ENCODE assay signal across 15 cellular contexts in the genomic region with DNA sequence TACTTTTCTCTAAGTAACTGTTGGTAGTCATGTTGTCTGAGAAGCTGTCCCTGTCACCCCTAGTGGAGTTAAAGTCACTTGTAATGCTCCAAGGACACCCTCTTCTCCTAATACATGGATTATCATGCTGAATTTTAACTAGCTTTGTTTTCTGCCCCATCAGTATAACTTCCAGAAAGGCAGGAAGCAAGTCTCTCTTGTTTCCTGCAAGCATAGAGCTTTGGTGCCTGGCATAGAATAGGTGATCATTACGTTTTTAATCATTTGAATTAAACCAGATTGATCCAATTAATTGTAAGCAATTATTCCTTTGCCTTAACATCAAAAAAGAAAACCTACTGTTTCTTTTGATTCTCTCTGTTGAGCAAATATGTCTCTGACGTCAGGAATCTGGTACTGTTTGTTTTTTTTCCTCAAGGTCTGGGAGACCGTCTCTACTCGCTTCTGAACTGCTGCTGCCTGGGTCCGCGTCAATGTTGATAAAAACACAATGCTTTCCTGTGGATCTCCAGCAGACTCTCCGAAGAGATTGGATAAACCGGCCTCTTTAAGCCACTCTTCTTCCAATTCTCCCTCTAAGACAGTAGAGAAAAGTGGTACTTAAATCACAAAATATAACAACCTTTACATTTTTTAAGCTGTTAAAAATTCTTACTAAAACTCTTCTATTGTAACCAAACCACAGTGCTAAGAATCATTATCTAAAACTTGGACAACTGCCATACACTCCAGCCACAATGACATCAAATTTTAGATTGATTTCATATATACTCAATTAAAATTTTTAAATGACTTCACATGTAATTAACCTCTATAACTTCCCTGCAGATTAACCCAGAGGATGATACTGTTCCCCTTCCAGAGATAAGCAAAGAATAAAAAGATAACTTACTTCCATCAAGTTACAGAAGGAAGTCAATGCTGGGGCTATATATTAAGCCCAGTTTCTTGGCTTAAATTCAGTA.
DNase-seq lines count a peak whose midpoint lies in the region; ATAC-seq, FAIRE-seq and TF ChIP-seq lines count a peak whose summit lies in the region.
"Had no signal": no experiment of that assay in that cellular context is flagged by ENCODE, and none has a peak within 500 bp of the region (broad histone marks: within the 10 kb centered on the region; RNA-seq: fewer than 3 reads in every experiment).

No MANE protein-coding gene starts in this region.

- H3K4me3 ChIP-seq in fibroblast of villous mesenchyme (ENCODE audit: low read depth, low read length): no peak overlapping the region
- H3K4me3 ChIP-seq in pancreas: no peak overlapping the region
- H3K4me3 ChIP-seq in CD8-positive, alpha-beta memory T cell (ENCODE audit: low read length): no peak overlapping the region
- H3K4me3 ChIP-seq: neural progenitor cell, uterus had no signal

- H3K9me3 Mint-ChIP-seq in H9: no peaks in the 10 kb centered on the region
- H3K9me3 Mint-ChIP-seq in CD8-positive, alpha-beta memory T cell: no peaks in the 10 kb centered on the region
- no peaks in the 10 kb centered on the region for H3K9me3 Mint-ChIP-seq in activated naive CD4-positive, alpha-beta T cell treated with anti-CD3 and anti-CD28 coated beads, Interleukin-2, amount 10 ng/mL, durations not matched to agents 7 days and 5 days
- H3K9me3 Mint-ChIP-seq: activated B cell treated with CpG ODN at 0.5 μM for 24 hours, neural progenitor cell had no signal

- H3K56ac ChIP-seq in H9 (ENCODE audit: insufficient read length, low read depth, low read length): no peak overlapping the region

- no peak overlapping the region for H3K4me3 Mint-ChIP-seq in H9
- no peak overlapping the region for H3K4me3 Mint-ChIP-seq in CD8-positive, alpha-beta memory T cell
- no peak overlapping the region for H3K4me3 Mint-ChIP-seq in activated naive CD4-positive, alpha-beta T cell treated with anti-CD3 and anti-CD28 coated beads, Interleukin-2, amount 10 ng/mL, durations not matched to agents 7 days and 5 days
- H3K4me3 Mint-ChIP-seq: activated B cell treated with CpG ODN at 0.5 μM for 24 hours, CD14-positive monocyte, neural progenitor cell had no signal

- no CpG with 5 or more reads among the region's 8 CpGs for WGBS in H9 (ENCODE audit: extremely low coverage, insufficient read length, low lambda C conversion rate)
- 5 to 10% methylated on average over 8 of the region's 8 CpGs for WGBS in pancreas, 2 donors

- H3K4me1 ChIP-seq in H9 (ENCODE audit: insufficient read depth, low read length) (no peaks in the 10 kb centered on the region; the same call in 1 of the 2 replicates), pancreas (peaks cover 21 to 45% (median 40%) of the 10 kb centered on the region in 3 donors)
- no peaks in the 10 kb centered on the region for H3K4me1 ChIP-seq in CD8-positive, alpha-beta memory T cell (ENCODE audit: insufficient read depth, low read length)
- H3K4me1 ChIP-seq: neural progenitor cell, uterus had no signal

- H3K4me2 ChIP-seq in H9 (ENCODE audit: insufficient read depth, insufficient read length, low read length): no peak overlapping the region
- H3K4me2 ChIP-seq: neural progenitor cell had no signal

- peaks cover 0 to 4% (median 0%) of the 10 kb centered on the region in 3 experiments; a peak in 2 of 7 replicates for H3K36me3 Mint-ChIP-seq in H9 (ENCODE audit: insufficient read depth in 1 of 3, low read depth in 3 of 3)
- H3K36me3 Mint-ChIP-seq in CD8-positive, alpha-beta memory T cell: peaks cover 0 to 35% (median 27%) of the 10 kb centered on the region in 3 donors
- H3K36me3 Mint-ChIP-seq in activated naive CD4-positive, alpha-beta T cell treated with anti-CD3 and anti-CD28 coated beads, Interleukin-2, amount 10 ng/mL, durations not matched to agents 7 days and 5 days: peaks cover 38% of the 10 kb centered on the region
- H3K36me3 Mint-ChIP-seq: neural progenitor cell had no signal

- ATAC-seq in SK-N-SH treated with all-trans-retinoic acid at 6 μM for 48 hours: peak; percentile 43
- ATAC-seq in pancreas: peak; percentile 87 to 88 (median 88)
- ATAC-seq in HG02840 (IDR thresholded peaks at IDR 0.05; ENCODE audit: low FRiP score, unreplicated experiment): no peak
- ATAC-seq in GM19463 (IDR thresholded peaks at IDR 0.05; ENCODE audit: unreplicated experiment): no peak
- ATAC-seq: Panc1 had no signal

- no peaks in the 10 kb centered on the region for H3K27me3 Mint-ChIP-seq in H9 (ENCODE audit: low read depth)
- no peaks in the 10 kb centered on the region for H3K27me3 Mint-ChIP-seq in CD8-positive, alpha-beta memory T cell
- H3K27me3 Mint-ChIP-seq in activated naive CD4-positive, alpha-beta T cell treated with anti-CD3 and anti-CD28 coated beads, Interleukin-2, amount 10 ng/mL, durations not matched to agents 7 days and 5 days: no peaks in the 10 kb centered on the region
- H3K27me3 Mint-ChIP-seq: activated B cell treated with CpG ODN at 0.5 μM for 24 hours had no signal

- no peak overlapping the region for H3K18ac ChIP-seq in H9 (ENCODE audit: insufficient read length, low read depth, low read length)

- no peak overlapping the region for H4K5ac ChIP-seq in H9 (ENCODE audit: insufficient read length, low read depth, low read length)

- no peaks in the 10 kb centered on the region for H3K79me2 ChIP-seq in H9 (ENCODE audit: insufficient read depth, low read length)

- H4K8ac ChIP-seq in H9 (replicated peaks; ENCODE audit: insufficient read length, low read depth, low read length): no peak overlapping the region

- no peaks in the 10 kb centered on the region for H3K79me1 ChIP-seq in H9 (ENCODE audit: insufficient read depth, low read depth, low read length, poor library complexity, severe bottlenecking)

- no peak overlapping the region for H3T11ph ChIP-seq in H9 (ENCODE audit: low read length)

- H3K9me3 ChIP-seq in H9 (ENCODE audit: control insufficient read depth, low read depth, low read length) (no peaks in the 10 kb centered on the region), pancreas (no peaks in the 10 kb centered on the region)
- H3K9me3 ChIP-seq in CD8-positive, alpha-beta memory T cell (ENCODE audit: low read length): no peaks in the 10 kb centered on the region
- H3K9me3 ChIP-seq: uterus had no signal

- no peak overlapping the region for H2AK5ac ChIP-seq in H9 (ENCODE audit: insufficient read length, low read length)

- peaks cover 5 to 11% of the 10 kb centered on the region in 2 experiments for H3K4me1 Mint-ChIP-seq in H9
- no peaks in the 10 kb centered on the region for H3K4me1 Mint-ChIP-seq in CD8-positive, alpha-beta memory T cell
- H3K4me1 Mint-ChIP-seq in activated naive CD4-positive, alpha-beta T cell treated with anti-CD3 and anti-CD28 coated beads, Interleukin-2, amount 10 ng/mL, durations not matched to agents 7 days and 5 days: no peaks in the 10 kb centered on the region
- H3K4me1 Mint-ChIP-seq: activated B cell treated with CpG ODN at 0.5 μM for 24 hours had no signal

- H4K91ac ChIP-seq in H9 (ENCODE audit: insufficient read length, low read depth, low read length): no peak overlapping the region

- no peak for FAIRE-seq in pancreas (lab: Jason Lieb, UNC)

- no peak overlapping the region for H2BK120ac ChIP-seq in H9 (ENCODE audit: low read depth, low read length, poor library complexity, severe bottlenecking)

- no peaks in the 10 kb centered on the region for H3K36me3 ChIP-seq in pancreas
- no peaks in the 10 kb centered on the region for H3K36me3 ChIP-seq in CD8-positive, alpha-beta memory T cell (ENCODE audit: insufficient read depth, low read length)
- H3K36me3 ChIP-seq: neural progenitor cell, uterus had no signal

- H3K27me3 ChIP-seq in H9 (ENCODE audit: insufficient read depth, low read length): no peaks in the 10 kb centered on the region
- H3K27me3 ChIP-seq in pancreas: no peaks in the 10 kb centered on the region
- H3K27me3 ChIP-seq in CD8-positive, alpha-beta memory T cell (ENCODE audit: insufficient read depth, low read length, poor library complexity, severe bottlenecking): no peaks in the 10 kb centered on the region
- H3K27me3 ChIP-seq: neural progenitor cell, uterus had no signal

- H3K9ac ChIP-seq in H9 (ENCODE audit: extremely low read depth, insufficient read length, low read length): no peak overlapping the region
- H3K9ac ChIP-seq: neural progenitor cell had no signal

- CTCF ChIA-PET in CD8-positive, alpha-beta memory T cell (lab: Charles Lee): interaction anchor here (0.9 to 1.6 kb wide), 2 partner anchors 11 to 23 kb away, joined by 3 to 4 read pairs; no protein-coding TSS in a partner anchor
- CTCF ChIA-PET in activated naive CD4-positive, alpha-beta T cell treated with anti-CD3 and anti-CD28 coated beads, Interleukin-2, amount 10 ng/mL, durations not matched to agents 7 days and 5 days (lab: Charles Lee): interaction anchor here (1.5 kb wide), 1 partner anchor 91 kb away, joined by 4 read pairs; no protein-coding TSS in a partner anchor

- H3K23me2 ChIP-seq in H9 (ENCODE audit: insufficient read length, low read depth, low read length, poor library complexity, severe bottlenecking): no peaks in the 10 kb centered on the region

- H3K27ac ChIP-seq in H9 (ENCODE audit: insufficient read length, low read depth, low read length): no peak overlapping the region
- H3K27ac ChIP-seq in pancreas: peak overlapping the region; percentile 25 to 67 (median 38)
- no peak overlapping the region for H3K27ac ChIP-seq in CD8-positive, alpha-beta memory T cell (ENCODE audit: low read depth, low read length)
- H3K27ac ChIP-seq: neural progenitor cell had no signal

- no peak overlapping the region for H2BK5ac ChIP-seq in H9 (ENCODE audit: insufficient read length, low read length)

- H3K23ac ChIP-seq in H9 (ENCODE audit: insufficient read length, low read depth, low read length): no peak overlapping the region

- no peak overlapping the region for H2BK15ac ChIP-seq in H9 (ENCODE audit: low read depth, low read length)

- POLR2A ChIA-PET in CD8-positive, alpha-beta memory T cell (lab: Charles Lee): no interaction called here

- no peak overlapping the region for H3K14ac ChIP-seq in H9 (ENCODE audit: insufficient read depth, low read length)

- TF ChIP-seq CTCF in H9 (conservative IDR thresholded peaks at IDR 0.05) (no peak), fibroblast of villous mesenchyme (IDR thresholded peaks at IDR 0.05; ENCODE audit: insufficient read depth, low read depth, low read length) (no peak), pancreas (IDR thresholded peaks at IDR 0.05) (no peak)

- no peak overlapping the region for H2AFZ ChIP-seq in H9 (ENCODE audit: low read length)
- H2AFZ ChIP-seq: neural progenitor cell had no signal

- DNase-seq in H9: no peak
- DNase-seq in fibroblast of villous mesenchyme (ENCODE audit: low read depth): peak; percentile 71
- peak in 3 of 6 donors; percentile 27 to 46 (median 38) for DNase-seq in pancreas
- DNase-seq in CD8-positive, alpha-beta memory T cell: no peak
- DNase-seq in activated naive CD4-positive, alpha-beta T cell treated with anti-CD3 and anti-CD28 coated beads, Interleukin-2, amount 10 ng/mL, durations not matched to agents 7 days and 5 days: no peak
- DNase-seq: activated B cell treated with CpG ODN at 0.5 μM for 24 hours; activated effector memory CD4-positive, alpha-beta T cell treated with Interleukin-2 at 50 U/mL for 16 hours; NCI-H1417 treated with DMSO at 0.1 percent for 48 hours; uterus had no signal

- H4K20me1 ChIP-seq in H9 (ENCODE audit: control insufficient read depth, insufficient read depth, insufficient read length): no peaks in the 10 kb centered on the region

- H2BK20ac ChIP-seq in H9 (ENCODE audit: low read depth, low read length, poor library complexity, severe bottlenecking): no peak overlapping the region

- no peak overlapping the region for H3K4ac ChIP-seq in H9 (ENCODE audit: low read depth, low read length)

- no peak overlapping the region for H2BK12ac ChIP-seq in H9 (ENCODE audit: insufficient read length, low read depth, low read length)

- intact Hi-C loops in pancreas (cut with DNase I): no loop called here

- H3K27ac Mint-ChIP-seq in H9: peak overlapping the region in 2 of 3 experiments; percentile 28 to 49; a peak in 2 of 7 replicates
- H3K27ac Mint-ChIP-seq in CD8-positive, alpha-beta memory T cell: peak overlapping the region in 1 of 8 donors; percentile 17
- no peak overlapping the region for H3K27ac Mint-ChIP-seq in activated naive CD4-positive, alpha-beta T cell treated with anti-CD3 and anti-CD28 coated beads, Interleukin-2, amount 10 ng/mL, durations not matched to agents 7 days and 5 days
- H3K27ac Mint-ChIP-seq: activated B cell treated with CpG ODN at 0.5 μM for 24 hours, neural progenitor cell had no signal

Comparison
In these comparisons a context has a peak if more than half of its experiments do, and no peak if none do; other contexts are left out.
1. H3K27ac ChIP-seq: peak in pancreas (4 of 4); none in H9 (single experiment) and CD8-positive, alpha-beta memory T cell (single experiment).
2. ATAC-seq: peak in SK-N-SH treated with all-trans-retinoic acid at 6 μM for 48 hours (single experiment) and pancreas (4 of 4); none in HG02840 (single experiment) and GM19463 (single experiment).